Comparison of ENCODE assay signal across 9 cellular contexts in genomic region chr11:127470485-127470884, GRCh38.
A peak's percentile ranks its signal among the peaks of the same experiment; 100 is the strongest.
DNase-seq lines count a peak whose midpoint lies in the region; ATAC-seq, FAIRE-seq and TF ChIP-seq lines count a peak whose summit lies in the region.
"Had no signal": no experiment of that assay in that cellular context is flagged by ENCODE, and none has a peak within 500 bp of the region (broad histone marks: within the 10 kb centered on the region; RNA-seq: fewer than 3 reads in every experiment).

No MANE protein-coding gene starts in this region.

- FAIRE-seq in D721Med (lab: Jason Lieb, UNC), result no peak
- FAIRE-seq: islet of Langerhans had no signal

- H3K27ac ChIP-seq in hepatocyte, result no peak overlapping the region

- H3K9me2 ChIP-seq in hepatocyte (replicated peaks; ENCODE audit: insufficient read depth), result no peaks in the 10 kb centered on the region

- WGBS in hepatocyte (ENCODE audit: low lambda C conversion rate, missing lambda C conversion rate), result 72% methylated on average over 3 of the region's 3 CpGs

- H3K4me3 ChIP-seq in hepatocyte, result no peak overlapping the region

- H3K27me3 ChIP-seq in hepatocyte, result peaks cover 7% of the 10 kb centered on the region

- no peaks in the 10 kb centered on the region for H3K36me3 ChIP-seq in hepatocyte (replicated peaks; ENCODE audit: insufficient read depth, low read depth)

- H3K4me2 ChIP-seq in hepatocyte, result no peak overlapping the region

- H3K79me2 ChIP-seq in hepatocyte, result no peaks in the 10 kb centered on the region

- H3K9me3 ChIP-seq in hepatocyte (ENCODE audit: low read depth), result no peaks in the 10 kb centered on the region

- no peaks in the 10 kb centered on the region for H4K20me1 ChIP-seq in hepatocyte (ENCODE audit: insufficient read depth, poor library complexity, severe bottlenecking)

- no peaks in the 10 kb centered on the region for H3K4me1 ChIP-seq in hepatocyte (ENCODE audit: insufficient read depth)

- DNase-seq in D721Med (ENCODE audit: insufficient read length, low spot score) (no peak), NCI-H1092 (lab: John Stamatoyannopoulos, UW) (peak; percentile 34), hepatocyte (ENCODE audit: low spot score) (peak; percentile 7), NCI-H2107 treated with DMSO at 0.1 percent for 48 hours (lab: John Stamatoyannopoulos, UW; ENCODE audit: unreplicated experiment) (no peak), NCI-H2029 treated with DMSO at 0.1 percent for 48 hours (lab: John Stamatoyannopoulos, UW) (no peak)

- ATAC-seq in GM21423 (IDR thresholded peaks at IDR 0.05; ENCODE audit: unreplicated experiment) (peak; percentile 82), GM19324 (IDR thresholded peaks at IDR 0.05; ENCODE audit: low FRiP score, unreplicated experiment) (no peak), GM18520 (IDR thresholded peaks at IDR 0.05; ENCODE audit: unreplicated experiment) (no peak)

- TF ChIP-seq CTCF in D721Med (IDR thresholded peaks at IDR 0.05; ENCODE audit: insufficient read depth, missing control alignments), result peak; percentile 28
- TF ChIP-seq CTCF in hepatocyte (IDR thresholded peaks at IDR 0.05; ENCODE audit: poor library complexity), result peak; percentile 32

- no peak overlapping the region for H2AFZ ChIP-seq in hepatocyte

Comparison
In these comparisons a context has a peak if more than half of its experiments do, and no peak if none do; other contexts are left out.
1. DNase-seq: peak in NCI-H1092 (single experiment) and hepatocyte (single experiment); none in D721Med (single experiment), NCI-H2107 treated with DMSO at 0.1 percent for 48 hours (single experiment) and NCI-H2029 treated with DMSO at 0.1 percent for 48 hours (single experiment).